In the genomic region with DNA sequence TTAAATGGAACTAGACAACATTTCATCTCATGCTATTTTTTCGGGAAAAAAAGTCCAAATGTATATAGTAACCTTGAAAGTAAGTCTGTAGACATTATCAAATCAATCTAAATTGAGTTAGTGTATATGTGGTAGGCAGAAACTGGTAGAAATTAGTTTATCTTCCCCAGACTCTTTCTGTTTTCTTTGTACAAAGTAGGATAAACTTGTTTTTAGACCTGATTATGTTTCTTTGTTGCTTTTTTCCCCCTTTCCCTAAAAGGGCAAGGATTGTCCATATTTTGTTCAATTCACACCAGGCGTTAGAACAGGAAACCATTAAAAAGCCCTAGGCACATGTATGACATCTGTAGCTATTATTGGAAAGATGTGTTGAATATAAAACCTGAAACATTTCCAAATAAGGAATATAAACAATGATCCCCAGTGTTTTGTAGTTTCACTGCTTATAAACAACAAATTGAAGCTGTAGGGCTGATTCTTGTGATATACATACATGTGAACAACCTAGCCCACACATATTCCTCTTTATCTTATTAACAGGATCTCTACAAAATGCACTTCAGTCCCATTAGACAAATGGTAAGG, we compare ENCODE assay signal across 26 cellular contexts.
"Had no signal": no experiment of that assay in that cellular context is flagged by ENCODE, and none has a peak within 500 bp of the region (broad histone marks: within the 10 kb centered on the region; RNA-seq: fewer than 3 reads in every experiment).

No MANE protein-coding gene starts in this region.

- H3K27ac ChIP-seq: adrenal gland, ascending aorta, brain microvascular endothelial cell, coronary artery, foreskin keratinocyte, left ventricle myocardium inferior, parathyroid adenoma, spleen, tibial nerve had no signal

- H3K36me3 Mint-ChIP-seq: activated CD8-positive, alpha-beta memory T cell treated with anti-CD3 and anti-CD28 coated beads, Interleukin-2, amount 10 ng/mL, durations not matched to agents 7 days and 5 days; activated naive CD8-positive, alpha-beta T cell treated with anti-CD3 and anti-CD28 coated beads for 36 hours; mesothelial cell of epicardium had no signal

- H3K4me3 ChIP-seq: adrenal gland, ascending aorta, coronary artery, left ventricle myocardium inferior, spleen, tibial nerve had no signal

- H3K27ac Mint-ChIP-seq: activated CD8-positive, alpha-beta memory T cell treated with anti-CD3 and anti-CD28 coated beads, Interleukin-2, amount 10 ng/mL, durations not matched to agents 7 days and 5 days; activated CD8-positive, alpha-beta T cell treated with anti-CD3 and anti-CD28 coated beads, Interleukin-2, amount 10 ng/mL, durations not matched to agents 7 days and 5 days; activated naive CD8-positive, alpha-beta T cell treated with anti-CD3 and anti-CD28 coated beads for 36 hours; mesothelial cell of epicardium; T-helper 1 cell treated with Interleukin-12 subunit alpha and Interleukin-12 subunit beta and Interleukin-4 antibody, amounts not matched to agents 30 μg/mL and 1 μg/mL, for 36 hours had no signal

- H3K27me3 ChIP-seq: adrenal gland, ascending aorta, brain microvascular endothelial cell, foreskin keratinocyte, spleen, tibial nerve had no signal

- H3K27me3 Mint-ChIP-seq: activated CD8-positive, alpha-beta memory T cell treated with anti-CD3 and anti-CD28 coated beads, Interleukin-2, amount 10 ng/mL, durations not matched to agents 7 days and 5 days; activated naive CD8-positive, alpha-beta T cell treated with anti-CD3 and anti-CD28 coated beads for 36 hours; naive thymus-derived CD4-positive, alpha-beta T cell had no signal

- H3K36me3 ChIP-seq: adrenal gland, ascending aorta, brain microvascular endothelial cell, left ventricle myocardium inferior, spleen, tibial nerve had no signal

- H3K4me1 ChIP-seq: adrenal gland, ascending aorta, foreskin keratinocyte, left ventricle myocardium inferior, parathyroid adenoma, spleen had no signal

- DNase-seq: activated CD4-positive, alpha-beta T cell treated with anti-CD3 and anti-CD28 coated beads for 1 hour; activated CD4-positive, alpha-beta T cell treated with anti-CD3 and anti-CD28 coated beads, Interleukin-2, amount 50 U/mL, for 1 hour; activated CD8-positive, alpha-beta memory T cell treated with anti-CD3 and anti-CD28 coated beads, Interleukin-2, amount 10 ng/mL, durations not matched to agents 7 days and 5 days; activated CD8-positive, alpha-beta T cell treated with anti-CD3 and anti-CD28 coated beads, Interleukin-2, amount 10 ng/mL, durations not matched to agents 7 days and 5 days; activated naive CD4-positive, alpha-beta T cell treated with Interleukin-2 at 50 U/mL for 16 hours; activated naive CD8-positive, alpha-beta T cell treated with anti-CD3 and anti-CD28 coated beads for 36 hours; activated T-cell treated with anti-CD3 and anti-CD28 coated beads, Interleukin-2, amount 50 U/mL, for 48 hours; adrenal gland; brain microvascular endothelial cell; foreskin keratinocyte; glutamatergic neuron; islet precursor cell; left ventricle myocardium inferior; naive thymus-derived CD4-positive, alpha-beta T cell; nucleus accumbens; right cardiac atrium; spleen; stimulated activated naive CD4-positive, alpha-beta T cell; SW 1271 had no signal

- H3K9ac ChIP-seq: parathyroid adenoma had no signal

- H3K9me3 Mint-ChIP-seq: mesothelial cell of epicardium had no signal

- H3K4me3 Mint-ChIP-seq: activated CD8-positive, alpha-beta memory T cell treated with anti-CD3 and anti-CD28 coated beads, Interleukin-2, amount 10 ng/mL, durations not matched to agents 7 days and 5 days; activated CD8-positive, alpha-beta T cell treated with anti-CD3 and anti-CD28 coated beads, Interleukin-2, amount 10 ng/mL, durations not matched to agents 7 days and 5 days; activated naive CD8-positive, alpha-beta T cell treated with anti-CD3 and anti-CD28 coated beads for 36 hours; mesothelial cell of epicardium; T-helper 1 cell treated with Interleukin-12 subunit alpha and Interleukin-12 subunit beta and Interleukin-4 antibody, amounts not matched to agents 30 μg/mL and 1 μg/mL, for 36 hours had no signal

- ATAC-seq: activated CD8-positive, alpha-beta memory T cell treated with anti-CD3 and anti-CD28 coated beads, Interleukin-2, amount 10 ng/mL, durations not matched to agents 7 days and 5 days; activated CD8-positive, alpha-beta T cell treated with anti-CD3 and anti-CD28 coated beads, Interleukin-2, amount 10 ng/mL, durations not matched to agents 7 days and 5 days; esophagus mucosa; foreskin keratinocyte; naive thymus-derived CD4-positive, alpha-beta T cell; right cardiac atrium had no signal

- H3K79me2 ChIP-seq: parathyroid adenoma had no signal

- H3K9me3 ChIP-seq: ascending aorta, left ventricle myocardium inferior, spleen, tibial nerve had no signal

- H2AFZ ChIP-seq: parathyroid adenoma had no signal
